ENCODE assay signal across 10 cellular contexts in the genomic region with DNA sequence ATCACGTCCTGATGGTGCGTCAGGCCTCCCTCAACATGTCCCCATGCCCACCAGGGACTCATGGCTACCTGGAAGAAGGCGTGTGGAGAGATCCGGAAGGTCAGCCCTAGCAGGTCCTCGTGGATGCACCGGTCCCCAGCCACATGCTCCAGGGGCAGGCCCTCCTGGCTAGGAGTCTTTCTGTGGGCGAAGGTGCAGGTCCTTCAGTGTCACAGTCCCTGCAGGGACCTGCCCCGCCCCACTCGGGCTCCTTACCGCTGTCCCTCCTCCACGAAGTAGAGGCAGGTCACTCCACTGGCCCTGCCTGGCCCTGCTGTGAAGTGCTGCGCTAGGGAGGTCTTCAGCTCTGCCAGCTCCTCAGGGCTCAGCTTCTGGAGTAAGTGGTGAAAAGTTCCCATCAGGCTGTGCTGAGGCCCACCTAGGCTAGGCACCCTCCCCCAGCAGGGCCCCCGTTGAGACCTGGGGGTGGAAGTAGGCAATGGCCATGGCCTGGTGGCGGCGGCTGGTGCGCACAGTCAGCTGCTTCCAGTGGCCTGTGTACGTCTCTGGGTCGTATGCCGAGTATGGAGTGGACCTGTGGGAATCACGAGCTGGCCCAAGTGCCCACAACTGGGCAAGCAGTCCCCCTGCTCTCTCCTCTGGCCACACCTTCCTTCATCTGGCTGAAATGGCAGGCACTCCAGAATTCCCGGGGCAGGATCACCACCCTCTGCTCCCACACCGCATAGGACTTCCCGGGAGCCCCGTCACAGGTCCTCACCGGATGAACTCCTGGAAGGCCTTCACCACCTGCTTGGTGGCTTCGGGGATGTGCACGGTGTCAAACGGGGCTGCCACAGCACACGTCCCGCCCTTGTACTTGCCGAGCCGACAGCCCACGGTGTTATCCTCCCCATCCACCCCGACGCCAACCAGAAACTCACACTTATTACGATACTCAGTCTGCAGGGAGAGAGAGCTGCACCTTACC. TPM values are rescaled to one million over a fixed set of nuclear protein-coding genes. Genes with fewer than 3 reads are reported as not detected.
DNase-seq lines count a peak whose midpoint lies in the region; ATAC-seq lines count a peak whose summit lies in the region.
"Had no signal": no experiment of that assay in that cellular context is flagged by ENCODE, and none has a peak within 500 bp of the region (broad histone marks: within the 10 kb centered on the region; RNA-seq: fewer than 3 reads in every experiment).

No MANE protein-coding gene starts in this region.

- no peak overlapping the region for H2AK5ac ChIP-seq in mesenchymal stem cell (ENCODE audit: low read length, severe bottlenecking)

- peak overlapping the region in 1 of 2 experiments; percentile 16 for H3K23ac ChIP-seq in mesenchymal stem cell (ENCODE audit: low read length in 2 of 2)

- H3K36me3 Mint-ChIP-seq in stimulated activated naive CD8-positive, alpha-beta T cell treated with anti-CD3 and anti-CD28 coated beads, Interleukin-15, Interleukin-2, amounts not matched to agents 100 ng/mL and 50 ng/mL, for 24 hours (ENCODE audit: low read depth) = peaks cover 51% of the 10 kb centered on the region
- H3K36me3 Mint-ChIP-seq in activated CD8-positive, alpha-beta T cell treated with anti-CD3 and anti-CD28 coated beads, Interleukin-2, amount 10 ng/mL, durations not matched to agents 7 days and 5 days (ENCODE audit: low read depth) = peaks cover 64% of the 10 kb centered on the region

- no peak overlapping the region for H2AFZ ChIP-seq in mesenchymal stem cell (ENCODE audit: low read depth, low read length)

- H3K18ac ChIP-seq in mesenchymal stem cell (ENCODE audit: low read depth in 1 of 2, low read length in 2 of 2) = no peak overlapping the region

- H3K4me3 Mint-ChIP-seq in stimulated activated naive CD8-positive, alpha-beta T cell treated with anti-CD3 and anti-CD28 coated beads, Interleukin-15, Interleukin-2, amounts not matched to agents 100 ng/mL and 50 ng/mL, for 24 hours = peak overlapping the region; percentile 88
- peak overlapping the region; percentile 90 for H3K4me3 Mint-ChIP-seq in activated CD8-positive, alpha-beta T cell treated with anti-CD3 and anti-CD28 coated beads, Interleukin-2, amount 10 ng/mL, durations not matched to agents 7 days and 5 days

- H3K27me3 ChIP-seq in mesenchymal stem cell (ENCODE audit: control insufficient read depth in 1 of 2, insufficient read depth in 1 of 2, low read length in 2 of 2) = no peaks in the 10 kb centered on the region

- H3K14ac ChIP-seq in mesenchymal stem cell (ENCODE audit: low read length in 2 of 2) = no peak overlapping the region

- peaks cover 41% of the 10 kb centered on the region for H3K79me1 ChIP-seq in mesenchymal stem cell (replicated peaks; ENCODE audit: low read length, poor library complexity, severe bottlenecking)

- peak overlapping the region; percentile 85 for H3K27ac Mint-ChIP-seq in stimulated activated naive CD8-positive, alpha-beta T cell treated with anti-CD3 and anti-CD28 coated beads, Interleukin-15, Interleukin-2, amounts not matched to agents 100 ng/mL and 50 ng/mL, for 24 hours
- H3K27ac Mint-ChIP-seq in activated CD8-positive, alpha-beta T cell treated with anti-CD3 and anti-CD28 coated beads, Interleukin-2, amount 10 ng/mL, durations not matched to agents 7 days and 5 days = peak overlapping the region; percentile 80

- 96% methylated on average over 36 of the region's 36 CpGs for WGBS in mesenchymal stem cell

- peak overlapping the region; percentile 98 for H3K9ac ChIP-seq in mesenchymal stem cell (ENCODE audit: low read length)

- no peak for ATAC-seq in stimulated activated naive CD8-positive, alpha-beta T cell treated with anti-CD3 and anti-CD28 coated beads, Interleukin-15, Interleukin-2, amounts not matched to agents 100 U/mL and 50 U/mL, for 24 hours
- no peak for ATAC-seq in activated CD8-positive, alpha-beta T cell treated with anti-CD3 and anti-CD28 coated beads, Interleukin-2, amount 10 ng/mL, durations not matched to agents 7 days and 5 days
- no peak for ATAC-seq in GM19467 (IDR thresholded peaks at IDR 0.05; ENCODE audit: unreplicated experiment)
- no peak for ATAC-seq in GM19463 (IDR thresholded peaks at IDR 0.05; ENCODE audit: unreplicated experiment)

- no peak overlapping the region for H2BK5ac ChIP-seq in mesenchymal stem cell (ENCODE audit: low read depth, low read length, poor library complexity, severe bottlenecking)

- no peak overlapping the region for H3K4me2 ChIP-seq in mesenchymal stem cell (ENCODE audit: low read length, poor library complexity, severe bottlenecking)

- no peaks in the 10 kb centered on the region for H3K9me3 Mint-ChIP-seq in stimulated activated naive CD8-positive, alpha-beta T cell treated with anti-CD3 and anti-CD28 coated beads, Interleukin-15, Interleukin-2, amounts not matched to agents 100 ng/mL and 50 ng/mL, for 24 hours
- no peaks in the 10 kb centered on the region for H3K9me3 Mint-ChIP-seq in activated CD8-positive, alpha-beta T cell treated with anti-CD3 and anti-CD28 coated beads, Interleukin-2, amount 10 ng/mL, durations not matched to agents 7 days and 5 days (ENCODE audit: insufficient read depth)

- H2BK120ac ChIP-seq in mesenchymal stem cell (ENCODE audit: low read depth, low read length) = no peak overlapping the region

- no peak overlapping the region for H3K27ac ChIP-seq in mesenchymal stem cell (ENCODE audit: low read length, poor library complexity, severe bottlenecking)

- peak overlapping the region in 1 of 2 experiments; percentile 15 for H3K4ac ChIP-seq in mesenchymal stem cell (ENCODE audit: low read depth in 1 of 2, low read length in 2 of 2)

- peaks cover 31% of the 10 kb centered on the region for H3K4me1 ChIP-seq in mesenchymal stem cell (ENCODE audit: control insufficient read depth, insufficient read depth, low read depth, low read length)

- peak overlapping the region; percentile 31 for H4K91ac ChIP-seq in mesenchymal stem cell (ENCODE audit: low read length)

- H3K9me3 ChIP-seq in mesenchymal stem cell (ENCODE audit: control insufficient read depth, low read length) = no peaks in the 10 kb centered on the region

- peaks cover 56% of the 10 kb centered on the region for H3K4me1 Mint-ChIP-seq in stimulated activated naive CD8-positive, alpha-beta T cell treated with anti-CD3 and anti-CD28 coated beads, Interleukin-15, Interleukin-2, amounts not matched to agents 100 ng/mL and 50 ng/mL, for 24 hours (ENCODE audit: low read depth)
- peaks cover 66% of the 10 kb centered on the region for H3K4me1 Mint-ChIP-seq in activated CD8-positive, alpha-beta T cell treated with anti-CD3 and anti-CD28 coated beads, Interleukin-2, amount 10 ng/mL, durations not matched to agents 7 days and 5 days (ENCODE audit: low read depth)

- no peak overlapping the region for H3K4me3 ChIP-seq in mesenchymal stem cell (ENCODE audit: insufficient read depth in 1 of 2, low read depth in 1 of 2, low read length in 2 of 2)

- POLR2A ChIA-PET in activated CD8-positive, alpha-beta T cell treated with anti-CD3 and anti-CD28 coated beads, Interleukin-2, amount 10 ng/mL, durations not matched to agents 7 days and 5 days (lab: Charles Lee) = interaction anchor here (0.6 kb wide), 1 partner anchor 13 kb away, joined by 6 read pairs; no protein-coding TSS in a partner anchor

- CTCF ChIA-PET in activated CD8-positive, alpha-beta T cell treated with anti-CD3 and anti-CD28 coated beads, Interleukin-2, amount 10 ng/mL, durations not matched to agents 7 days and 5 days (lab: Charles Lee) = no interaction called here

- no peak overlapping the region for H2BK15ac ChIP-seq in mesenchymal stem cell (ENCODE audit: low read depth, poor library complexity, severe bottlenecking)

- H2BK12ac ChIP-seq in mesenchymal stem cell (ENCODE audit: low read length in 2 of 2) = no peak overlapping the region

- H3K36me3 ChIP-seq in mesenchymal stem cell (ENCODE audit: control insufficient read depth in 1 of 2, insufficient read depth in 2 of 2, low read depth in 1 of 2, low read length in 2 of 2) = peaks cover 65 to 73% of the 10 kb centered on the region in 2 experiments

- H4K8ac ChIP-seq in mesenchymal stem cell (ENCODE audit: low read length) = no peak overlapping the region

- DNase-seq in stimulated activated naive CD8-positive, alpha-beta T cell treated with anti-CD3 and anti-CD28 coated beads, Interleukin-15, Interleukin-2, amounts not matched to agents 100 U/mL and 50 U/mL, for 24 hours = no peak
- DNase-seq in activated CD8-positive, alpha-beta T cell treated with anti-CD3 and anti-CD28 coated beads, Interleukin-2, amount 10 ng/mL, durations not matched to agents 7 days and 5 days = no peak
- DNase-seq in mesenchymal stem cell (no peak), Kasumi-1 (lab: John Stamatoyannopoulos, UW) (no peak)
- no peak for DNase-seq in effector CD8-positive, alpha-beta T cell (lab: John Stamatoyannopoulos, UW)
- DNase-seq: mammary epithelial cell, small intestine had no signal

- H3K27me3 Mint-ChIP-seq in stimulated activated naive CD8-positive, alpha-beta T cell treated with anti-CD3 and anti-CD28 coated beads, Interleukin-15, Interleukin-2, amounts not matched to agents 100 ng/mL and 50 ng/mL, for 24 hours = no peaks in the 10 kb centered on the region
- no peaks in the 10 kb centered on the region for H3K27me3 Mint-ChIP-seq in activated CD8-positive, alpha-beta T cell treated with anti-CD3 and anti-CD28 coated beads, Interleukin-2, amount 10 ng/mL, durations not matched to agents 7 days and 5 days (ENCODE audit: low read depth)

RNA-seq across cellular contexts. Expression of gene RANBP1, which starts 1.1 kb away (rescaled TPM):
- total RNA-seq in activated CD8-positive, alpha-beta T cell treated with anti-CD3 and anti-CD28 coated beads, Interleukin-2, amount 10 ng/mL, durations not matched to agents 7 days and 5 days = 100 to 1,000 TPM; 320 to 332 TPM
- polyA plus RNA-seq in mesenchymal stem cell (2013, experiment 1 of 2) = 126 TPM
- polyA plus RNA-seq in mesenchymal stem cell (2013, experiment 2 of 2) = 125 TPM

RNA-seq across cellular contexts. Expression of gene TRMT2A, which starts 2.2 kb away (rescaled TPM):
- 100 to 1,000 TPM in 1 of 2 experiments, 10 to 100 TPM in 1; 92.1 to 102 TPM for total RNA-seq in activated CD8-positive, alpha-beta T cell treated with anti-CD3 and anti-CD28 coated beads, Interleukin-2, amount 10 ng/mL, durations not matched to agents 7 days and 5 days
- polyA plus RNA-seq in mesenchymal stem cell (2013, experiment 1 of 2) = 20.4 TPM
- 22.5 TPM for polyA plus RNA-seq in mesenchymal stem cell (2013, experiment 2 of 2)

RNA-seq across cellular contexts. Expression of gene ZDHHC8, which starts 16.8 kb away (rescaled TPM):
- total RNA-seq in activated CD8-positive, alpha-beta T cell treated with anti-CD3 and anti-CD28 coated beads, Interleukin-2, amount 10 ng/mL, durations not matched to agents 7 days and 5 days = 10 to 100 TPM; 60.5 to 65.5 TPM
- 53.0 TPM for polyA plus RNA-seq in mesenchymal stem cell (2013, experiment 1 of 2)
- polyA plus RNA-seq in mesenchymal stem cell (2013, experiment 2 of 2) = 50.1 TPM

RNA-seq across cellular contexts. Expression of gene DGCR8, which starts 34.8 kb away (rescaled TPM):
- 10 to 100 TPM; 52.3 to 55.2 TPM for total RNA-seq in activated CD8-positive, alpha-beta T cell treated with anti-CD3 and anti-CD28 coated beads, Interleukin-2, amount 10 ng/mL, durations not matched to agents 7 days and 5 days
- 11.9 TPM for polyA plus RNA-seq in mesenchymal stem cell (2013, experiment 1 of 2)
- polyA plus RNA-seq in mesenchymal stem cell (2013, experiment 2 of 2) = 11.1 TPM

RNA-seq across cellular contexts. Expression of gene CCDC188, which starts 36.1 kb away (rescaled TPM):
- total RNA-seq in activated CD8-positive, alpha-beta T cell treated with anti-CD3 and anti-CD28 coated beads, Interleukin-2, amount 10 ng/mL, durations not matched to agents 7 days and 5 days = not detected
- not detected for polyA plus RNA-seq in mesenchymal stem cell (2013, experiment 1 of 2)
- polyA plus RNA-seq in mesenchymal stem cell (2013, experiment 2 of 2) = not detected
